In genomic region chr20:51082988-51083387, GRCh38 we compare ENCODE assay signal across 18 cellular contexts.
"Had no signal": no experiment of that assay in that cellular context is flagged by ENCODE, and none has a peak within 500 bp of the region (broad histone marks: within the 10 kb centered on the region; RNA-seq: fewer than 3 reads in every experiment).

No MANE protein-coding gene starts in this region.

- H3K9me3 ChIP-seq: SK-N-SH had no signal

- H3K9ac ChIP-seq: SK-N-SH had no signal

- H3K4me2 ChIP-seq: SK-N-SH had no signal

- DNase-seq: KBM-7, NCI-H1092, NCI-H1105 treated with DMSO at 0.1 percent for 48 hours, NCI-H1417 treated with DMSO at 0.1 percent for 48 hours, NCI-H146, NCI-H1694 treated with DMSO at 0.1 percent for 48 hours, NCI-H1930, NCI-H2081, NCI-H2107, NCI-H2227 treated with DMSO at 0.1 percent for 48 hours, NCI-H524, NCI-H526 treated with DMSO at 0.1 percent for 48 hours, NCI-H748 treated with DMSO at 0.1 percent for 48 hours, RPMI8226, SHP77, SK-N-SH, SW 1271 had no signal

- FAIRE-seq: RCC 7860 had no signal
